In genomic region chr13:109205315-109205714, GRCh38 we compare ENCODE assay signal across 21 cellular contexts.
"Had no signal": no experiment of that assay in that cellular context is flagged by ENCODE, and none has a peak within 500 bp of the region (broad histone marks: within the 10 kb centered on the region; RNA-seq: fewer than 3 reads in every experiment).

No MANE protein-coding gene starts in this region.

- H3K27me3 Mint-ChIP-seq: stimulated activated naive CD8-positive, alpha-beta T cell treated with anti-CD3 and anti-CD28 coated beads, Interleukin-15, amount 100 ng/mL, for 72 hours had no signal

- H3K27ac Mint-ChIP-seq: activated CD8-positive, alpha-beta T cell treated with anti-CD3 and anti-CD28 coated beads, Interleukin-2, amount 10 ng/mL, durations not matched to agents 7 days and 5 days; activated naive CD8-positive, alpha-beta T cell treated with anti-CD3 and anti-CD28 coated beads, Interleukin-2, amount 50 U/mL, for 24 hours; activated T-helper 1 cell treated with anti-CD3 and anti-CD28 coated beads, Interleukin-12 subunit alpha, Interleukin-12 subunit beta, Interleukin-2, Interleukin-4 antibody, amounts not matched to agents 30 ng/mL and 10 ng/mL and 1 ng/mL, durations not matched to agents 14 hours and 24 hours and 36 hours; natural killer cell treated with Interleukin-12 subunit alpha and Interleukin-12 subunit beta and Interleukin-15 and Interleukin-18, amount 100 ng/mL, for 72 hours; stimulated activated naive CD8-positive, alpha-beta T cell treated with anti-CD3 and anti-CD28 coated beads, Interleukin-15, amount 100 ng/mL, for 72 hours had no signal

- H3K9me3 ChIP-seq: body of pancreas, gastrocnemius medialis, ovary, prostate gland, spleen, tibial artery, uterus had no signal

- H3K4me3 Mint-ChIP-seq: activated CD8-positive, alpha-beta T cell treated with anti-CD3 and anti-CD28 coated beads, Interleukin-2, amount 10 ng/mL, durations not matched to agents 7 days and 5 days; activated naive CD8-positive, alpha-beta T cell treated with anti-CD3 and anti-CD28 coated beads, Interleukin-2, amount 50 U/mL, for 24 hours; activated T-helper 1 cell treated with anti-CD3 and anti-CD28 coated beads, Interleukin-12 subunit alpha, Interleukin-12 subunit beta, Interleukin-2, Interleukin-4 antibody, amounts not matched to agents 30 ng/mL and 10 ng/mL and 1 ng/mL, durations not matched to agents 14 hours and 24 hours and 36 hours; natural killer cell treated with Interleukin-12 subunit alpha and Interleukin-12 subunit beta and Interleukin-15 and Interleukin-18, amount 100 ng/mL, for 72 hours; stimulated activated naive CD8-positive, alpha-beta T cell treated with anti-CD3 and anti-CD28 coated beads, Interleukin-15, amount 100 ng/mL, for 72 hours had no signal

- DNase-seq: activated CD4-positive, alpha-beta T cell treated with anti-CD3 and anti-CD28 coated beads, Interleukin-2, amount 50 U/mL, for 1 hour; activated CD4-positive, CD25-positive, alpha-beta regulatory T cell treated with anti-CD3 and anti-CD28 coated beads, Interleukin-2, amount 50 U/mL, for 72 hours; activated CD8-positive, alpha-beta T cell treated with anti-CD3 and anti-CD28 coated beads, Interleukin-2, amount 10 ng/mL, durations not matched to agents 7 days and 5 days; activated gamma-delta T cell; activated naive CD4-positive, alpha-beta T cell treated with anti-CD3 and anti-CD28 coated beads, Interleukin-2, amount 50 U/mL, for 16 hours; activated naive CD8-positive, alpha-beta T cell treated with anti-CD3 and anti-CD28 coated beads, Interleukin-2, amount 50 U/mL, for 24 hours; body of pancreas; dermis blood vessel endothelial cell; effector CD8-positive, alpha-beta T cell; gastrocnemius medialis; hippocampal formation; ovary; spleen; stimulated activated CD4-positive, alpha-beta T cell treated with anti-CD3 and anti-CD28 coated beads, Interleukin-4, amount 100 ng/mL, for 4 hours; stimulated activated naive CD8-positive, alpha-beta T cell treated with anti-CD3 and anti-CD28 coated beads, Interleukin-15, amount 100 ng/mL, for 72 hours; tibial artery; uterus; WERI-Rb-1 had no signal

- H3K27ac ChIP-seq: body of pancreas, gastrocnemius medialis, ovary, prostate gland, spleen, tibial artery, uterus, WERI-Rb-1 had no signal

- H3K9me3 Mint-ChIP-seq: activated naive CD8-positive, alpha-beta T cell treated with anti-CD3 and anti-CD28 coated beads, Interleukin-2, amount 50 U/mL, for 24 hours; activated T-helper 1 cell treated with anti-CD3 and anti-CD28 coated beads, Interleukin-12 subunit alpha, Interleukin-12 subunit beta, Interleukin-2, Interleukin-4 antibody, amounts not matched to agents 30 ng/mL and 10 ng/mL and 1 ng/mL, durations not matched to agents 14 hours and 24 hours and 36 hours; natural killer cell treated with Interleukin-12 subunit alpha and Interleukin-12 subunit beta and Interleukin-15 and Interleukin-18, amount 100 ng/mL, for 72 hours; stimulated activated naive CD8-positive, alpha-beta T cell treated with anti-CD3 and anti-CD28 coated beads, Interleukin-15, amount 100 ng/mL, for 72 hours had no signal

- H3K36me3 Mint-ChIP-seq: natural killer cell treated with Interleukin-12 subunit alpha and Interleukin-12 subunit beta and Interleukin-15 and Interleukin-18, amount 100 ng/mL, for 72 hours had no signal

- H3K4me1 ChIP-seq: body of pancreas, gastrocnemius medialis, prostate gland, spleen, uterus had no signal

- ATAC-seq: activated CD8-positive, alpha-beta T cell treated with anti-CD3 and anti-CD28 coated beads, Interleukin-2, amount 10 ng/mL, durations not matched to agents 7 days and 5 days; activated naive CD8-positive, alpha-beta T cell treated with anti-CD3 and anti-CD28 coated beads, Interleukin-2, amount 50 U/mL, for 24 hours; body of pancreas; gastrocnemius medialis; natural killer cell treated with Interleukin-12 subunit alpha and Interleukin-12 subunit beta and Interleukin-15 and Interleukin-18, amount 100 ng/mL, for 72 hours; stimulated activated naive CD8-positive, alpha-beta T cell treated with anti-CD3 and anti-CD28 coated beads, Interleukin-15, amount 100 ng/mL, for 72 hours had no signal

- H3K36me3 ChIP-seq: gastrocnemius medialis, ovary, prostate gland, spleen, tibial artery, uterus, WERI-Rb-1 had no signal

- H3K4me1 Mint-ChIP-seq: activated naive CD8-positive, alpha-beta T cell treated with anti-CD3 and anti-CD28 coated beads, Interleukin-2, amount 50 U/mL, for 24 hours; stimulated activated naive CD8-positive, alpha-beta T cell treated with anti-CD3 and anti-CD28 coated beads, Interleukin-15, amount 100 ng/mL, for 72 hours had no signal

- H3K4me3 ChIP-seq: body of pancreas, gastrocnemius medialis, ovary, prostate gland, spleen, tibial artery, uterus had no signal

- H3K27me3 ChIP-seq: body of pancreas, gastrocnemius medialis, ovary, spleen, tibial artery, uterus had no signal
